ENCODE assay signal across 1 cellular context in the genomic region with DNA sequence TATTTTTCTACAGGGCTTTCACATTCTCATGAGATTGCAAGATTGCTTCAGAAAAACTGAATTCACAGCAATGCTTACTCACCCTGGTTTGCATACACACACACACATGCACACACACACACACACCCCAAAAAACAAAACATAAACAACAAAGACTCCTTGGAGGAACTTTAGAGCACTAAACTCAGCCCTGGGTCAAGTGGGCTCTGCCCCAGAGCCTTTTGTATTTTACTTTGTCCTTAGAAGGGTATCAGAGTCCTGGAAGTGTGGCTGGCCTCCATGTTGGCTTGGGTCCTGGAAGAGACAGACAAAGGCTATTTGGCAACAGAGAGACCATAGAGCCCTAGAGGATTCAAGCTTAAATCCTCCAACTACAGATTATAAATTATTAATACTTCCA.
TF ChIP-seq lines count a peak whose summit lies in the region.

No MANE protein-coding gene starts in this region.

TF ChIP-seq in HepG2, 621 proteins besides CTCF, POLR2A, EP300 and RAD21:
- no peak for TF ChIP-seq SMAD1 (CRISPR knock-in tag; IDR thresholded peaks at IDR 0.05; ENCODE audit: borderline replicate concordance, low read depth)
- no peak for TF ChIP-seq ZNF598 (CRISPR knock-in tag; IDR thresholded peaks at IDR 0.05; ENCODE audit: borderline replicate concordance)
- TF ChIP-seq ZSCAN20 (CRISPR knock-in tag; IDR thresholded peaks at IDR 0.05; ENCODE audit: borderline replicate concordance) = no peak
- TF ChIP-seq, protein P1, sequence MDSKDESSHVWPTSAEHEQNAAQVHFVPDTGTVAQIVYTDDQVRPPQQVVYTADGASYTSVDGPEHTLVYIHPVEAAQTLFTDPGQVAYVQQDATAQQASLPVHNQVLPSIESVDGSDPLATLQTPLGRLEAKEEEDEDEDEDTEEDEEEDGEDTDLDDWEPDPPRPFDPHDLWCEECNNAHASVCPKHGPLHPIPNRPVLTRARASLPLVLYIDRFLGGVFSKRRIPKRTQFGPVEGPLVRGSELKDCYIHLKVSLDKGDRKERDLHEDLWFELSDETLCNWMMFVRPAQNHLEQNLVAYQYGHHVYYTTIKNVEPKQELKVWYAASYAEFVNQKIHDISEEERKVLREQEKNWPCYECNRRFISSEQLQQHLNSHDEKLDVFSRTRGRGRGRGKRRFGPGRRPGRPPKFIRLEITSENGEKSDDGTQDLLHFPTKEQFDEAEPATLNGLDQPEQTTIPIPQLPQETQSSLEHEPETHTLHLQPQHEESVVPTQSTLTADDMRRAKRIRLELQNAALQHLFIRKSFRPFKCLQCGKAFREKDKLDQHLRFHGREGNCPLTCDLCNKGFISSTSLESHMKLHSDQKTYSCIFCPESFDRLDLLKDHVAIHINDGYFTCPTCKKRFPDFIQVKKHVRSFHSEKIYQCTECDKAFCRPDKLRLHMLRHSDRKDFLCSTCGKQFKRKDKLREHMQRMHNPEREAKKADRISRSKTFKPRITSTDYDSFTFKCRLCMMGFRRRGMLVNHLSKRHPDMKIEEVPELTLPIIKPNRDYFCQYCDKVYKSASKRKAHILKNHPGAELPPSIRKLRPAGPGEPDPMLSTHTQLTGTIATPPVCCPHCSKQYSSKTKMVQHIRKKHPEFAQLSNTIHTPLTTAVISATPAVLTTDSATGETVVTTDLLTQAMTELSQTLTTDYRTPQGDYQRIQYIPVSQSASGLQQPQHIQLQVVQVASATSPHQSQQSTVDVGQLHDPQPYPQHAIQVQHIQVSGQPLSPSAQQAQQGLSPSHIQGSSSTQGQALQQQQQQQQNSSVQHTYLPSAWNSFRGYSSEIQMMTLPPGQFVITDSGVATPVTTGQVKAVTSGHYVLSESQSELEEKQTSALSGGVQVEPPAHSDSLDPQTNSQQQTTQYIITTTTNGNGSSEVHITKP (CRISPR knock-in tag; IDR thresholded peaks at IDR 0.05; ENCODE audit: low read depth) = no peak
- no peak for TF ChIP-seq ZNF282 (IDR thresholded peaks at IDR 0.05; ENCODE audit: partially characterized antibody)
- TF ChIP-seq, protein P2, sequence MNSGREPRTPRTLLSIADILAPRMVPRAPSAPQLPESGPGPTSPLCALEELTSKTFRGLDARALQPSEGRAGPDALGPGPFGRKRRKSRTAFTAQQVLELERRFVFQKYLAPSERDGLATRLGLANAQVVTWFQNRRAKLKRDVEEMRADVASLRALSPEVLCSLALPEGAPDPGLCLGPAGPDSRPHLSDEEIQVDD (CRISPR knock-in tag; IDR thresholded peaks at IDR 0.05; ENCODE audit: borderline replicate concordance) = no peak
- TF ChIP-seq DRAP1 (CRISPR knock-in tag; IDR thresholded peaks at IDR 0.05) = no peak
- TF ChIP-seq SP4 (CRISPR knock-in tag; IDR thresholded peaks at IDR 0.05) = no peak
- TF ChIP-seq SATB2 (CRISPR knock-in tag; IDR thresholded peaks at IDR 0.05) = no peak
- no peak for TF ChIP-seq FOXM1 (CRISPR knock-in tag; IDR thresholded peaks at IDR 0.05)
- no peak for TF ChIP-seq ZNF101 (CRISPR knock-in tag; IDR thresholded peaks at IDR 0.05; ENCODE audit: borderline replicate concordance, low read depth)
- TF ChIP-seq IKZF5 (CRISPR knock-in tag; IDR thresholded peaks at IDR 0.05) = no peak
- no peak for TF ChIP-seq ZNF678 (CRISPR knock-in tag; IDR thresholded peaks at IDR 0.05)
- no peak for TF ChIP-seq ZNF230 (CRISPR knock-in tag; IDR thresholded peaks at IDR 0.05)
- no peak for TF ChIP-seq BHLHE40 (IDR thresholded peaks at IDR 0.05; ENCODE audit: low read length)
- no peak for TF ChIP-seq ZNF20 (CRISPR knock-in tag; IDR thresholded peaks at IDR 0.05)
- no peak for TF ChIP-seq ZBTB46 (CRISPR knock-in tag; IDR thresholded peaks at IDR 0.05; ENCODE audit: borderline replicate concordance)
- TF ChIP-seq ZNF180 (CRISPR knock-in tag; IDR thresholded peaks at IDR 0.05; ENCODE audit: borderline replicate concordance, low read depth) = no peak
- no peak for TF ChIP-seq THAP7 (CRISPR knock-in tag; IDR thresholded peaks at IDR 0.05)
- no peak for TF ChIP-seq HIC2 (CRISPR knock-in tag; IDR thresholded peaks at IDR 0.05; ENCODE audit: low read depth)
